Comparison of ENCODE assay signal across 17 cellular contexts in the genomic region with DNA sequence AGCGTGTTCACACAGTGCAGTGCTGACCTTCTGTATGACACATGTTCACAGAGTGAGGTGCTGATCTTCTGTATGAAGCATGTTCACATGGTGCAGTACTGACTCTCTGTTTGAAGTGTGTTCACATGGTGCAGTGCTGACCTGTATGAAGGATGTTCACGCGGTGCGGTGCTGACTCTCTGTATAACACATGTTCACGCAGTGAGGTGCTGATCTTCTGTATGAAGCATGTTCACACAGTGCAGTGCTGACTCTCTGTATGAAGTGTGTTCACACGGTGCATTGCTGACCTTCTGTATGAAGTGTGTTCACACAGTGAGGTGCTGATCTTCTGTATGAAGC. TPM values are rescaled to one million over a fixed set of nuclear protein-coding genes. Genes with fewer than 3 reads are reported as not detected.
A peak's percentile ranks its signal among the peaks of the same experiment; 100 is the strongest.
DNase-seq lines count a peak whose midpoint lies in the region; ATAC-seq and TF ChIP-seq lines count a peak whose summit lies in the region.
"Had no signal": no experiment of that assay in that cellular context is flagged by ENCODE, and none has a peak within 500 bp of the region (broad histone marks: within the 10 kb centered on the region; RNA-seq: fewer than 3 reads in every experiment).

No MANE protein-coding gene starts in this region.

- intact Hi-C loops in activated CD4-positive, alpha-beta T cell treated with anti-CD3 and anti-CD28 coated beads for 36 hours (cut with DNase I, micrococcal nuclease), result no loop called here
- intact Hi-C loops in HCT116 (cut with micrococcal nuclease), result no loop called here

- POLR2A ChIA-PET in activated CD4-positive, alpha-beta T cell treated with anti-CD3 and anti-CD28 coated beads for 36 hours (lab: Charles Lee), result interaction anchor here (0.6 to 0.7 kb wide), 2 partner anchors 17 to 35 kb away, joined by 7 to 8 read pairs; no protein-coding TSS in a partner anchor
- POLR2A ChIA-PET in activated CD4-positive, alpha-beta T cell treated with anti-CD3 and anti-CD28 coated beads, Interleukin-2, amount 10 ng/mL, durations not matched to agents 7 days and 5 days (lab: Charles Lee), result no interaction called here
- POLR2A ChIA-PET in HCT116 (lab: Charles Lee), result no interaction called here

- H3K27ac ChIP-seq in HCT116 (ENCODE audit: low read depth, low read length), result no peak overlapping the region; the same call in 1 of the 2 replicates
- H3K27ac ChIP-seq: SK-N-MC had no signal

- H3K36me3 ChIP-seq in HCT116 (ENCODE audit: control insufficient read depth in 1 of 2, insufficient read depth in 2 of 2, low read length in 2 of 2), result no peaks in the 10 kb centered on the region
- H3K36me3 ChIP-seq: left lung had no signal

- no peak for TF ChIP-seq POLR2A in HCT116 (IDR thresholded peaks at IDR 0.05; ENCODE audit: borderline replicate concordance, extremely low read depth, insufficient read depth, insufficient read length)

- CTCF ChIA-PET in activated CD4-positive, alpha-beta T cell treated with anti-CD3 and anti-CD28 coated beads for 36 hours (lab: Charles Lee), result no interaction called here
- CTCF ChIA-PET in activated CD4-positive, alpha-beta T cell treated with anti-CD3 and anti-CD28 coated beads, Interleukin-2, amount 10 ng/mL, durations not matched to agents 7 days and 5 days (lab: Charles Lee), result interaction anchor here (1.0 kb wide), 1 partner anchor 48 kb away, joined by 3 read pairs; no protein-coding TSS in a partner anchor
- CTCF ChIA-PET in HCT116 (lab: Charles Lee), result no interaction called here

- RAD21 ChIA-PET in HCT116 (lab: Charles Lee; ENCODE audit: low non-redundant PET in 1 of 2, low total read pairs in 2 of 2, uncharacterized antibody in 2 of 2, unreplicated experiment in 2 of 2), result no interaction called here

- no peak for DNase-seq in activated CD4-positive, alpha-beta T cell treated with anti-CD3 and anti-CD28 coated beads for 36 hours
- DNase-seq in activated CD4-positive, alpha-beta T cell treated with anti-CD3 and anti-CD28 coated beads, Interleukin-2, amount 10 ng/mL, durations not matched to agents 7 days and 5 days, result no peak
- no peak for DNase-seq in HCT116 (ENCODE audit: low read depth, low spot score)
- DNase-seq in activated naive CD8-positive, alpha-beta T cell treated with anti-CD3 and anti-CD28 coated beads, Interleukin-2, amount 50 U/mL, for 24 hours, result no peak
- no peak for DNase-seq in nephron progenitor cell
- DNase-seq in EL, result no peak
- DNase-seq: activated CD4-positive, alpha-beta T cell treated with anti-CD3 and anti-CD28 coated beads, Interleukin-2, amount 50 U/mL, for 4 hours; anterior cingulate cortex; effector CD8-positive, alpha-beta T cell; left lung; NCI-H1436 treated with DMSO at 0.1 percent for 48 hours; NCI-H2227 treated with DMSO at 0.1 percent for 48 hours had no signal

- H3K27me3 Mint-ChIP-seq in activated CD4-positive, alpha-beta T cell treated with anti-CD3 and anti-CD28 coated beads for 36 hours, result no peaks in the 10 kb centered on the region
- H3K27me3 Mint-ChIP-seq in activated CD4-positive, alpha-beta T cell treated with anti-CD3 and anti-CD28 coated beads, Interleukin-2, amount 10 ng/mL, durations not matched to agents 7 days and 5 days, result no peaks in the 10 kb centered on the region
- no peaks in the 10 kb centered on the region for H3K27me3 Mint-ChIP-seq in activated naive CD8-positive, alpha-beta T cell treated with anti-CD3 and anti-CD28 coated beads, Interleukin-2, amount 50 U/mL, for 24 hours
- no peaks in the 10 kb centered on the region for H3K27me3 Mint-ChIP-seq in nephron progenitor cell (ENCODE audit: low read depth, poor library complexity)
- H3K27me3 Mint-ChIP-seq: central memory CD8-positive, alpha-beta T cell had no signal

- no peaks in the 10 kb centered on the region for H3K9me2 ChIP-seq in HCT116 (ENCODE audit: insufficient read depth)

- 0 out of 2 replicates have a peak overlapping the region, but pooled peaks have one; percentile 90 for H3K4me2 ChIP-seq in HCT116 (ENCODE audit: low read length)

- H3K9me3 Mint-ChIP-seq in activated CD4-positive, alpha-beta T cell treated with anti-CD3 and anti-CD28 coated beads for 36 hours (ENCODE audit: low read depth), result no peaks in the 10 kb centered on the region
- H3K9me3 Mint-ChIP-seq in activated CD4-positive, alpha-beta T cell treated with anti-CD3 and anti-CD28 coated beads, Interleukin-2, amount 10 ng/mL, durations not matched to agents 7 days and 5 days, result peaks cover 10% of the 10 kb centered on the region
- H3K9me3 Mint-ChIP-seq in activated naive CD8-positive, alpha-beta T cell treated with anti-CD3 and anti-CD28 coated beads, Interleukin-2, amount 50 U/mL, for 24 hours, result peaks cover 4% of the 10 kb centered on the region
- H3K9me3 Mint-ChIP-seq in nephron progenitor cell, result no peaks in the 10 kb centered on the region
- H3K9me3 Mint-ChIP-seq: central memory CD8-positive, alpha-beta T cell had no signal

- peaks cover 68% of the 10 kb centered on the region for H3K4me1 Mint-ChIP-seq in activated CD4-positive, alpha-beta T cell treated with anti-CD3 and anti-CD28 coated beads for 36 hours
- H3K4me1 Mint-ChIP-seq in activated CD4-positive, alpha-beta T cell treated with anti-CD3 and anti-CD28 coated beads, Interleukin-2, amount 10 ng/mL, durations not matched to agents 7 days and 5 days, result peaks cover 70% of the 10 kb centered on the region
- H3K4me1 Mint-ChIP-seq in activated naive CD8-positive, alpha-beta T cell treated with anti-CD3 and anti-CD28 coated beads, Interleukin-2, amount 50 U/mL, for 24 hours, result peaks cover 71% of the 10 kb centered on the region
- H3K4me1 Mint-ChIP-seq in nephron progenitor cell, result peaks cover 52% of the 10 kb centered on the region

- TF ChIP-seq CTCF in HCT116 (IDR thresholded peaks at IDR 0.05 in 2 of 3, conservative IDR thresholded peaks at IDR 0.05 in 1 of 3; ENCODE audit: borderline replicate concordance in 1 of 3, insufficient read depth in 1 of 3, low read depth in 2 of 3, low read length in 2 of 3) (no peak), nephron progenitor cell (IDR thresholded peaks at IDR 0.05) (no peak)

- no peak for TF ChIP-seq RAD21 in HCT116 (IDR thresholded peaks at IDR 0.05; ENCODE audit: low read depth)

- BruUV-seq in HCT116 (replicated peaks; lab: Mats Ljungman, UMichigan), result no TSS peak

- peak overlapping the region; percentile 68; the same call in 1 of the 2 replicates for H3K9ac ChIP-seq in HCT116 (ENCODE audit: low read length)

- H3K4me1 ChIP-seq in HCT116 (ENCODE audit: control insufficient read depth in 1 of 2, insufficient read depth in 2 of 2, low read length in 2 of 2), result peaks cover 43 to 88% of the 10 kb centered on the region in 2 experiments

- no peaks in the 10 kb centered on the region for H4K20me1 ChIP-seq in HCT116 (ENCODE audit: insufficient read depth)

- H3K27ac Mint-ChIP-seq in activated CD4-positive, alpha-beta T cell treated with anti-CD3 and anti-CD28 coated beads for 36 hours, result peak overlapping the region; percentile 100
- no peak overlapping the region for H3K27ac Mint-ChIP-seq in activated CD4-positive, alpha-beta T cell treated with anti-CD3 and anti-CD28 coated beads, Interleukin-2, amount 10 ng/mL, durations not matched to agents 7 days and 5 days
- peak overlapping the region; percentile 38 for H3K27ac Mint-ChIP-seq in activated naive CD8-positive, alpha-beta T cell treated with anti-CD3 and anti-CD28 coated beads, Interleukin-2, amount 50 U/mL, for 24 hours
- H3K27ac Mint-ChIP-seq in nephron progenitor cell, result peak overlapping the region; percentile 32

- H3K4me3 Mint-ChIP-seq in activated CD4-positive, alpha-beta T cell treated with anti-CD3 and anti-CD28 coated beads for 36 hours, result no peak overlapping the region
- H3K4me3 Mint-ChIP-seq in activated CD4-positive, alpha-beta T cell treated with anti-CD3 and anti-CD28 coated beads, Interleukin-2, amount 10 ng/mL, durations not matched to agents 7 days and 5 days, result no peak overlapping the region
- no peak overlapping the region for H3K4me3 Mint-ChIP-seq in activated naive CD8-positive, alpha-beta T cell treated with anti-CD3 and anti-CD28 coated beads, Interleukin-2, amount 50 U/mL, for 24 hours
- H3K4me3 Mint-ChIP-seq in nephron progenitor cell, result no peak overlapping the region

- ATAC-seq in activated CD4-positive, alpha-beta T cell treated with anti-CD3 and anti-CD28 coated beads for 36 hours, result no peak
- ATAC-seq in HCT116 (no peak), GM21717 (IDR thresholded peaks at IDR 0.05; ENCODE audit: unreplicated experiment) (no peak), GM21447 (IDR thresholded peaks at IDR 0.05; ENCODE audit: unreplicated experiment) (no peak)
- no peak for ATAC-seq in activated naive CD8-positive, alpha-beta T cell treated with anti-CD3 and anti-CD28 coated beads, Interleukin-2, amount 50 U/mL, for 24 hours
- ATAC-seq: left lung had no signal

- H2AFZ ChIP-seq in HCT116 (ENCODE audit: low read depth, low read length, poor library complexity, severe bottlenecking), result no peak overlapping the region

- peaks cover 3% of the 10 kb centered on the region for H3K36me3 Mint-ChIP-seq in activated CD4-positive, alpha-beta T cell treated with anti-CD3 and anti-CD28 coated beads for 36 hours (ENCODE audit: low read depth)
- peaks cover 18% of the 10 kb centered on the region for H3K36me3 Mint-ChIP-seq in activated CD4-positive, alpha-beta T cell treated with anti-CD3 and anti-CD28 coated beads, Interleukin-2, amount 10 ng/mL, durations not matched to agents 7 days and 5 days (ENCODE audit: low read depth)
- H3K36me3 Mint-ChIP-seq in activated naive CD8-positive, alpha-beta T cell treated with anti-CD3 and anti-CD28 coated beads, Interleukin-2, amount 50 U/mL, for 24 hours (ENCODE audit: low read depth), result peaks cover 2% of the 10 kb centered on the region
- no peaks in the 10 kb centered on the region for H3K36me3 Mint-ChIP-seq in nephron progenitor cell (ENCODE audit: low read depth)

- H3K4me3 ChIP-seq in HCT116 (replicated peaks in 1 of 2; ENCODE audit: low read depth in 1 of 2, low read length in 2 of 2), result no peak overlapping the region
- H3K4me3 ChIP-seq: left lung, SK-N-MC had no signal

- H3K9me3 ChIP-seq in HCT116 (ENCODE audit: control insufficient read depth in 1 of 2, insufficient read depth in 1 of 2, low read depth in 1 of 2, low read length in 2 of 2), result no peaks in the 10 kb centered on the region
- H3K9me3 ChIP-seq: left lung had no signal

- no peaks in the 10 kb centered on the region for H3K79me2 ChIP-seq in HCT116 (ENCODE audit: insufficient read depth, low read length)

- no peaks in the 10 kb centered on the region for H3K27me3 ChIP-seq in HCT116 (ENCODE audit: insufficient read depth, low read length)
- H3K27me3 ChIP-seq: left lung had no signal

RNA-seq across cellular contexts. Expression of a gene that starts 10.8 kb away (rescaled TPM):
- total RNA-seq in activated CD4-positive, alpha-beta T cell treated with anti-CD3 and anti-CD28 coated beads for 36 hours, result 100 to 1,000 TPM; 200 to 243 TPM
- total RNA-seq in activated CD4-positive, alpha-beta T cell treated with anti-CD3 and anti-CD28 coated beads, Interleukin-2, amount 10 ng/mL, durations not matched to agents 7 days and 5 days, result 10 to 100 TPM; 62.8 to 72.8 TPM
- 73.2 TPM for total RNA-seq in HCT116 (2021; ENCODE audit: unreplicated experiment)
- polyA plus RNA-seq in HCT116 (2012), result 71.4 and 74.9 TPM in 2 replicates

RNA-seq across cellular contexts. Expression of a gene that starts 50.6 kb away (rescaled TPM):
- total RNA-seq in activated CD4-positive, alpha-beta T cell treated with anti-CD3 and anti-CD28 coated beads for 36 hours, result 100 to 1,000 TPM in 1 of 2 experiments, 10 to 100 TPM in 1; 90.0 to 109 TPM
- total RNA-seq in activated CD4-positive, alpha-beta T cell treated with anti-CD3 and anti-CD28 coated beads, Interleukin-2, amount 10 ng/mL, durations not matched to agents 7 days and 5 days, result 10 to 100 TPM; 40.2 to 49.4 TPM
- total RNA-seq in HCT116 (2021; ENCODE audit: unreplicated experiment), result 31.5 TPM
- 18.2 and 23.9 TPM in 2 replicates for polyA plus RNA-seq in HCT116 (2012)
- total RNA-seq: A172 had no signal
